Comparison of ENCODE assay signal across 21 cellular contexts in genomic region chr21:41511858-41512257, GRCh38. TPM values are rescaled to one million over a fixed set of nuclear protein-coding genes. Genes with fewer than 3 reads are reported as not detected.
"Had no signal": no experiment of that assay in that cellular context is flagged by ENCODE, and none has a peak within 500 bp of the region (broad histone marks: within the 10 kb centered on the region; RNA-seq: fewer than 3 reads in every experiment).

No MANE protein-coding gene starts in this region.

- H3K4me3 Mint-ChIP-seq: central memory CD8-positive, alpha-beta T cell; neural crest cell; T-helper 2 cell treated with Interferon-gamma antibody and Interleukin-4, amounts not matched to agents 5 μg/mL and 100 μg/mL, for 36 hours had no signal

- H3K27ac Mint-ChIP-seq: T-helper 2 cell treated with Interferon-gamma antibody and Interleukin-4, amounts not matched to agents 5 μg/mL and 100 μg/mL, for 36 hours had no signal

- H3K9me3 Mint-ChIP-seq: central memory CD8-positive, alpha-beta T cell; T-helper 2 cell treated with Interferon-gamma antibody and Interleukin-4, amounts not matched to agents 5 μg/mL and 100 μg/mL, for 36 hours had no signal

- H3K4me1 Mint-ChIP-seq: central memory CD8-positive, alpha-beta T cell; neural crest cell had no signal

- DNase-seq: activated CD4-positive, alpha-beta T cell treated with anti-CD3 and anti-CD28 coated beads, Interleukin-2, amount 50 U/mL, for 1 hour; activated CD8-positive, alpha-beta memory T cell treated with anti-CD3 and anti-CD28 coated beads for 24 hours; activated CD8-positive, alpha-beta memory T cell treated with anti-CD3 and anti-CD28 coated beads, Interleukin-2, amount 50 U/mL, for 48 hours; activated effector memory CD4-positive, alpha-beta T cell treated with anti-CD3 and anti-CD28 coated beads, Interleukin-2, amount 50 U/mL, for 16 hours; activated naive CD4-positive, alpha-beta T cell treated with anti-CD3 and anti-CD28 coated beads, Interleukin-2, amount 50 U/mL, for 16 hours; activated T-cell treated with anti-CD3 and anti-CD28 coated beads, Interleukin-2, amount 50 U/mL, for 48 hours; cortex of kidney; head of caudate nucleus; kidney; left ventricle myocardium superior; stimulated activated CD4-positive, alpha-beta T cell treated with anti-CD3 and anti-CD28 coated beads, Interleukin-2, amount 100 ng/mL, for 24 hours; stimulated activated naive CD4-positive, alpha-beta T cell treated with Interleukin-2 at 50 U/mL for 16 hours; tibial artery had no signal

RNA-seq across cellular contexts. Expression of gene TMPRSS2, which starts 3.9 kb away (rescaled TPM):
- total RNA-seq: ascending aorta, frontal cortex, left ventricle myocardium superior, myocyte, neural crest cell, omental fat pad, skeletal muscle tissue had no signal
